In genomic region chr7:138169441-138169851, GRCh38 we compare ENCODE assay signal across 1 cellular context.
TF ChIP-seq lines count a peak whose summit lies in the region.

No MANE protein-coding gene starts in this region.

TF ChIP-seq in H1, 55 proteins besides CTCF, POLR2A, EP300 and RAD21:
- TF ChIP-seq FOSL1 (IDR thresholded peaks at IDR 0.05; ENCODE audit: insufficient read depth, low read depth, low read length): no peak
- no peak for TF ChIP-seq KDM4A (IDR thresholded peaks at IDR 0.05; ENCODE audit: low read depth, low read length, severe bottlenecking)
- 0 out of 2 replicates have a peak, but pooled peaks have one; percentile 9 for TF ChIP-seq JUN (IDR thresholded peaks at IDR 0.05; ENCODE audit: low read depth, low read length)
- no peak for TF ChIP-seq NRF1 (IDR thresholded peaks at IDR 0.05; ENCODE audit: low read depth, low read length)
- no peak for TF ChIP-seq EGR1 (IDR thresholded peaks at IDR 0.05; ENCODE audit: borderline replicate concordance, low read depth, low read length)
- no peak for TF ChIP-seq TAF7 (optimal IDR thresholded peaks at IDR 0.05; ENCODE audit: borderline replicate concordance, low read depth, low read length)
- TF ChIP-seq ATF3 (IDR thresholded peaks at IDR 0.05; ENCODE audit: insufficient read depth, low read depth, low read length): no peak
- peak; percentile 97 for TF ChIP-seq CHD7 (IDR thresholded peaks at IDR 0.05; ENCODE audit: insufficient replicate concordance, low read length)
- peak; percentile 68; the same call in 1 of the 2 replicates for TF ChIP-seq POU5F1 (IDR thresholded peaks at IDR 0.05; ENCODE audit: low read depth, low read length)
- no peak for TF ChIP-seq BACH1 (IDR thresholded peaks at IDR 0.05; ENCODE audit: low read length)
- TF ChIP-seq POLR2AphosphoS5 (IDR thresholded peaks at IDR 0.05; ENCODE audit: low read depth, low read length): no peak
- TF ChIP-seq RXRA (IDR thresholded peaks at IDR 0.05; ENCODE audit: insufficient read depth, low read depth, low read length): no peak
- no peak for TF ChIP-seq E2F6 (IDR thresholded peaks at IDR 0.05)
- peak; percentile 83; the same call in 1 of the 2 replicates for TF ChIP-seq TEAD4 (IDR thresholded peaks at IDR 0.05; ENCODE audit: low read depth, low read length)
- no peak for TF ChIP-seq BRCA1 (IDR thresholded peaks at IDR 0.05; ENCODE audit: low read depth, low read length)
- TF ChIP-seq GABPA (IDR thresholded peaks at IDR 0.05; ENCODE audit: borderline replicate concordance, insufficient read depth, low read length): no peak
- TF ChIP-seq BCL11A (IDR thresholded peaks at IDR 0.05; ENCODE audit: low read depth in 2 of 2, low read length in 2 of 2): peak in 1 of 2 experiments; percentile 52
- no peak for TF ChIP-seq CREB1 (IDR thresholded peaks at IDR 0.05)
- no peak for TF ChIP-seq CHD1 (IDR thresholded peaks at IDR 0.05; ENCODE audit: low read depth, low read length)
- no peak for TF ChIP-seq SAP30 (IDR thresholded peaks at IDR 0.05; ENCODE audit: insufficient read depth, insufficient replicate concordance, low read length)
- no peak for TF ChIP-seq TCF12 (IDR thresholded peaks at IDR 0.05; ENCODE audit: low read depth, low read length)
- TF ChIP-seq SP4 (IDR thresholded peaks at IDR 0.05; ENCODE audit: low read length): no peak
- no peak for TF ChIP-seq SUZ12 (IDR thresholded peaks at IDR 0.05; ENCODE audit: low read length)
- TF ChIP-seq SP2 (IDR thresholded peaks at IDR 0.05; ENCODE audit: low read length): no peak
- TF ChIP-seq YY1 (IDR thresholded peaks at IDR 0.05; ENCODE audit: low read depth, low read length): no peak
- 0 out of 2 replicates have a peak, but pooled peaks have one; percentile 21 for TF ChIP-seq TAF1 (IDR thresholded peaks at IDR 0.05; ENCODE audit: low read depth, low read length)
- TF ChIP-seq CTBP2 (IDR thresholded peaks at IDR 0.05; ENCODE audit: borderline replicate concordance, insufficient read depth, insufficient read length, low read length): no peak
- no peak for TF ChIP-seq USF2 (IDR thresholded peaks at IDR 0.05; ENCODE audit: low read length)
- no peak for TF ChIP-seq MAX (IDR thresholded peaks at IDR 0.05)
- TF ChIP-seq GTF2F1 (IDR thresholded peaks at IDR 0.05; ENCODE audit: borderline replicate concordance, low read depth, low read length): 0 out of 2 replicates have a peak, but pooled peaks have one; percentile 61
- no peak for TF ChIP-seq CBX8 (IDR thresholded peaks at IDR 0.05; ENCODE audit: borderline replicate concordance, low read depth, low read length)
- no peak for TF ChIP-seq RNF2 (IDR thresholded peaks at IDR 0.05; ENCODE audit: borderline replicate concordance, low read depth, low read length, missing control alignments, poor library complexity, severe bottlenecking)
- no peak for TF ChIP-seq HDAC6 (IDR thresholded peaks at IDR 0.05; ENCODE audit: low read depth, low read length)
- TF ChIP-seq SRF (IDR thresholded peaks at IDR 0.05; ENCODE audit: low read depth, low read length): no peak
- TF ChIP-seq CBX5 (IDR thresholded peaks at IDR 0.05; ENCODE audit: low read depth, low read length): no peak
- TF ChIP-seq SIRT6 (IDR thresholded peaks at IDR 0.05; ENCODE audit: low read length): no peak
- peak; percentile 65 for TF ChIP-seq CEBPB (IDR thresholded peaks at IDR 0.05; ENCODE audit: low read depth, low read length)
- peak; percentile 72; the same call in 1 of the 2 replicates for TF ChIP-seq SP1 (IDR thresholded peaks at IDR 0.05; ENCODE audit: low read depth, low read length)
- no peak for TF ChIP-seq ATF2 (IDR thresholded peaks at IDR 0.05; ENCODE audit: low read length)
- no peak for TF ChIP-seq CHD2 (IDR thresholded peaks at IDR 0.05; ENCODE audit: low read length)
- no peak for TF ChIP-seq KDM5A (IDR thresholded peaks at IDR 0.05; ENCODE audit: low read length)
- TF ChIP-seq KDM1A (IDR thresholded peaks at IDR 0.05; ENCODE audit: borderline replicate concordance, low read length): no peak
- TF ChIP-seq HDAC2 (IDR thresholded peaks at IDR 0.05; ENCODE audit: borderline replicate concordance in 1 of 2, low read depth in 2 of 2, low read length in 2 of 2): peak; percentile 41 to 60; a peak in 2 of 4 replicates
- TF ChIP-seq RBBP5 (IDR thresholded peaks at IDR 0.05; ENCODE audit: borderline replicate concordance, low read depth, low read length): no peak
- TF ChIP-seq MAFK (IDR thresholded peaks at IDR 0.05; ENCODE audit: low read depth, low read length): no peak
- peak; percentile 31; the same call in 1 of the 2 replicates for TF ChIP-seq TBP (IDR thresholded peaks at IDR 0.05; ENCODE audit: low read depth, low read length)
- TF ChIP-seq SIN3A (conservative IDR thresholded peaks at IDR 0.05 in 1 of 2, IDR thresholded peaks at IDR 0.05 in 1 of 2; ENCODE audit: low read depth in 1 of 2, low read length in 2 of 2): no peak
- no peak; the same call in 1 of the 2 replicates for TF ChIP-seq JUND (IDR thresholded peaks at IDR 0.05; ENCODE audit: low read length)
- no peak for TF ChIP-seq RFX5 (IDR thresholded peaks at IDR 0.05; ENCODE audit: borderline replicate concordance, low read depth, low read length)
- no peak for TF ChIP-seq ASH2L (IDR thresholded peaks at IDR 0.05; ENCODE audit: low read length)
- no peak for TF ChIP-seq ZNF274 (IDR thresholded peaks at IDR 0.05; ENCODE audit: borderline replicate concordance, extremely low read depth, low read length)
- no peak for TF ChIP-seq PHF8 (conservative IDR thresholded peaks at IDR 0.05; ENCODE audit: low read depth, low read length)
- no peak for TF ChIP-seq SIX5 (IDR thresholded peaks at IDR 0.05; ENCODE audit: low read depth, low read length)
- TF ChIP-seq NANOG (IDR thresholded peaks at IDR 0.05; ENCODE audit: insufficient read depth, low read depth, low read length, poor library complexity, severe bottlenecking): peak; percentile 19
- no peak for TF ChIP-seq EZH2 (IDR thresholded peaks at IDR 0.05; ENCODE audit: low read depth, low read length, severe bottlenecking)
